In the genomic region with DNA sequence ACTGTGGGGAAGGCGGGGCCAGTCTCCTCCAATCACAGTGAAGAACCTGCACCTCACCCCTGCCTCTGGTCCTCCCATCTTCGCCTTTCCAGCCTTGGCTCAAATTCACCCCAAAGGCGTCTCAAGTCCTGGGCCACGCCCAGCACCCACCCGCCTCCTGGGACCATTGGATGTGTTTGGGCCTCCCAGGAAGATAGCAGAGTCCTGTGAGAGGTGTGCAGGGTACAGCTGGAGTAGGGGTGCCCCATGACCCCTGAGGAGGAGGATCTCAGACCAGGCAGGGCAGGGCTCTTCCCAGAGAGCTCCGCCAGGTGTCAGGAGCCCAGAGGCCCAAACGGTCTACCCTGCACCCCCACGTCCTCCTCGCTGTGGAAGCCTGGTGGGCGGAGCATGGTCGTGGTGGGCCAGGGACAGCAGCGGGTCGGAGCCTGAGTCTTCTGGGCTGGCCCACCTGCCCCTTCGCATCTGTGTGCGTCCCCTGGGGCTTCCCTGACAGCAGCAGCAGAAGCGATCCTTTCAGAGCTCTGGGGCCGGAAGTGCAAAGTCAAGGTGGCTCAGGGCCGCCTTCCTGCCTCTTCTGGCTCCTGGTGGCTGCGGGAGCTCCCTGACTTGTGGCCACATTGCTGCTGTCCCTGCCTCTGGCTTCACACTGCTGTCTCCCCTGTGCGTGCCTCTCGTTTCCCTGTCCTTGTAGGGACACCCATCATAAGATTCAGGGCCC, we compare ENCODE assay signal across 15 cellular contexts. TPM values are rescaled to one million over a fixed set of nuclear protein-coding genes. Genes with fewer than 3 reads are reported as not detected.
A peak's percentile ranks its signal among the peaks of the same experiment; 100 is the strongest.
DNase-seq lines count a peak whose midpoint lies in the region; ATAC-seq, FAIRE-seq and TF ChIP-seq lines count a peak whose summit lies in the region.
"Had no signal": no experiment of that assay in that cellular context is flagged by ENCODE, and none has a peak within 500 bp of the region (broad histone marks: within the 10 kb centered on the region; RNA-seq: fewer than 3 reads in every experiment).

No MANE protein-coding gene starts in this region.

- no peaks in the 10 kb centered on the region for H3K9me2 ChIP-seq in Loucy (replicated peaks; ENCODE audit: low read depth, low read length)

- H3K4me1 Mint-ChIP-seq in activated naive CD4-positive, alpha-beta T cell treated with anti-CD3 and anti-CD28 coated beads for 36 hours (ENCODE audit: low read depth) = peaks cover 5% of the 10 kb centered on the region
- peaks cover 4% of the 10 kb centered on the region for H3K4me1 Mint-ChIP-seq in activated naive CD8-positive, alpha-beta T cell treated with anti-CD3 and anti-CD28 coated beads for 36 hours

- no peaks in the 10 kb centered on the region for H3F3A ChIP-seq in Loucy (ENCODE audit: low read depth)

- intact Hi-C loops in activated naive CD4-positive, alpha-beta T cell treated with anti-CD3 and anti-CD28 coated beads for 36 hours (cut with micrococcal nuclease) = no loop called here
- intact Hi-C loops in spleen (cut with DNase I; ENCODE audit: low total_unique reads) = no loop called here

- H3K27ac ChIP-seq in spleen = no peak overlapping the region
- H3K27ac ChIP-seq: adrenal gland, SJSA1 had no signal

- peak; percentile 62 for DNase-seq in activated naive CD4-positive, alpha-beta T cell treated with anti-CD3 and anti-CD28 coated beads for 36 hours
- no peak for DNase-seq in activated naive CD4-positive, alpha-beta T cell treated with Interleukin-2 at 50 U/mL for 16 hours
- peak; percentile 20 for DNase-seq in activated naive CD8-positive, alpha-beta T cell treated with anti-CD3 and anti-CD28 coated beads for 36 hours
- DNase-seq in spleen (peak; percentile 83), HTR-8/SVneo (ENCODE audit: insufficient read length, low spot score) (no peak), 8988T (no peak)
- DNase-seq: adrenal gland, foreskin melanocyte, GDM1, NCI-H1092, NCI-H526 treated with DMSO at 0.1 percent for 48 hours had no signal

- no peak overlapping the region for H3K27ac Mint-ChIP-seq in activated naive CD4-positive, alpha-beta T cell treated with anti-CD3 and anti-CD28 coated beads for 36 hours
- H3K27ac Mint-ChIP-seq in activated naive CD8-positive, alpha-beta T cell treated with anti-CD3 and anti-CD28 coated beads for 36 hours = peak overlapping the region; percentile 37

- H3K27me3 Mint-ChIP-seq in activated naive CD4-positive, alpha-beta T cell treated with anti-CD3 and anti-CD28 coated beads for 36 hours (ENCODE audit: low read depth) = no peaks in the 10 kb centered on the region
- H3K27me3 Mint-ChIP-seq in activated naive CD8-positive, alpha-beta T cell treated with anti-CD3 and anti-CD28 coated beads for 36 hours = no peaks in the 10 kb centered on the region

- no peak for TF ChIP-seq POLR2A in spleen (IDR thresholded peaks at IDR 0.05)

- no peak for ATAC-seq in HG03135 (IDR thresholded peaks at IDR 0.05; ENCODE audit: unreplicated experiment)

- no peak overlapping the region for H2AFZ ChIP-seq in Loucy (ENCODE audit: low read length)

- H3K4me3 Mint-ChIP-seq in activated naive CD4-positive, alpha-beta T cell treated with anti-CD3 and anti-CD28 coated beads for 36 hours = no peak overlapping the region
- H3K4me3 Mint-ChIP-seq in activated naive CD8-positive, alpha-beta T cell treated with anti-CD3 and anti-CD28 coated beads for 36 hours = no peak overlapping the region

- H3K27me3 ChIP-seq in Loucy (ENCODE audit: insufficient read depth, low read length, poor library complexity, severe bottlenecking) (no peaks in the 10 kb centered on the region), spleen (replicated peaks in 1 of 7) (no peaks in the 10 kb centered on the region)
- H3K27me3 ChIP-seq: adrenal gland, SJSA1 had no signal

- H3K4me3 ChIP-seq in Loucy (ENCODE audit: low read length, poor library complexity, severe bottlenecking) (no peak overlapping the region), spleen (no peak overlapping the region)
- H3K4me3 ChIP-seq: adrenal gland, SJSA1 had no signal

- CTCF ChIA-PET in activated naive CD4-positive, alpha-beta T cell treated with anti-CD3 and anti-CD28 coated beads for 36 hours (lab: Charles Lee) = no interaction called here

- peak overlapping the region; percentile 20 for H3K4me2 ChIP-seq in Loucy (ENCODE audit: low read depth, low read length, poor library complexity, severe bottlenecking)

- H3K9ac ChIP-seq in Loucy (ENCODE audit: low read depth, low read length, poor library complexity, severe bottlenecking) = no peak overlapping the region

- no peak for FAIRE-seq in HTR-8/SVneo (lab: Jason Lieb, UNC)

- H3K36me3 Mint-ChIP-seq in activated naive CD4-positive, alpha-beta T cell treated with anti-CD3 and anti-CD28 coated beads for 36 hours (ENCODE audit: low read depth) = no peaks in the 10 kb centered on the region
- no peaks in the 10 kb centered on the region for H3K36me3 Mint-ChIP-seq in activated naive CD8-positive, alpha-beta T cell treated with anti-CD3 and anti-CD28 coated beads for 36 hours

- H3K9me3 Mint-ChIP-seq in activated naive CD4-positive, alpha-beta T cell treated with anti-CD3 and anti-CD28 coated beads for 36 hours = no peaks in the 10 kb centered on the region
- no peaks in the 10 kb centered on the region for H3K9me3 Mint-ChIP-seq in activated naive CD8-positive, alpha-beta T cell treated with anti-CD3 and anti-CD28 coated beads for 36 hours

- H3K36me3 ChIP-seq in Loucy (ENCODE audit: insufficient read depth, low read length) (no peaks in the 10 kb centered on the region), spleen (no peaks in the 10 kb centered on the region)
- H3K36me3 ChIP-seq: adrenal gland, SJSA1 had no signal

- H3K4me1 ChIP-seq in Loucy (ENCODE audit: insufficient read depth, low read length, poor library complexity, severe bottlenecking) = peaks cover 4% of the 10 kb centered on the region
- peaks cover 0 to 15% (median 7%) of the 10 kb centered on the region in 6 donors for H3K4me1 ChIP-seq in spleen
- H3K4me1 ChIP-seq: adrenal gland, SJSA1 had no signal

- TF ChIP-seq CTCF in Loucy (conservative IDR thresholded peaks at IDR 0.05; ENCODE audit: low read length) (no peak), spleen (IDR thresholded peaks at IDR 0.05 in 8 of 11, conservative IDR thresholded peaks at IDR 0.05 in 3 of 11) (peak in 2 of 11 experiments; percentile 7 to 12)

- no peaks in the 10 kb centered on the region for H3K9me3 ChIP-seq in Loucy (ENCODE audit: insufficient read depth, low read depth, low read length)
- peaks cover 0 to 9% (median 3%) of the 10 kb centered on the region in 8 donors for H3K9me3 ChIP-seq in spleen
- H3K9me3 ChIP-seq: adrenal gland, SJSA1 had no signal

- H4K20me1 ChIP-seq in Loucy (ENCODE audit: insufficient read depth, low read length, poor library complexity, severe bottlenecking) = no peaks in the 10 kb centered on the region

- WGBS in spleen, 5 donors = 42 to 61% (median 46%) methylated on average over 11 to 21 of the region's 21 CpGs

- H3K79me2 ChIP-seq in Loucy (ENCODE audit: insufficient read depth, low read length) = no peaks in the 10 kb centered on the region

RNA-seq across cellular contexts. Expression of gene ZNF469, which starts 34.9 kb away (rescaled TPM):
- total RNA-seq in activated naive CD4-positive, alpha-beta T cell treated with anti-CD3 and anti-CD28 coated beads for 36 hours = under 1 TPM; 0.15 to 0.17 TPM
- 1 to 10 TPM; 1.2 to 1.3 TPM for total RNA-seq in activated naive CD8-positive, alpha-beta T cell treated with anti-CD3 and anti-CD28 coated beads for 36 hours
- 1 to 10 TPM; 2.4 to 8.0 (median 4.0) TPM for total RNA-seq in spleen
- polyA plus RNA-seq in spleen = under 1 TPM; 0.27 to 0.96 (median 0.35) TPM
- polyA plus RNA-seq: neural cell had no signal

Comparison
In these comparisons a context has a peak if more than half of its experiments do, and no peak if none do; other contexts are left out.
1. DNase-seq: peak in activated naive CD4-positive, alpha-beta T cell treated with anti-CD3 and anti-CD28 coated beads for 36 hours (single experiment), activated naive CD8-positive, alpha-beta T cell treated with anti-CD3 and anti-CD28 coated beads for 36 hours (single experiment) and spleen (single experiment); none in activated naive CD4-positive, alpha-beta T cell treated with Interleukin-2 at 50 U/mL for 16 hours (single experiment), HTR-8/SVneo (single experiment) and 8988T (single experiment).